Comparison of ENCODE assay signal across 1 cellular context in genomic region chr19:6753178-6754031, GRCh38.
TF ChIP-seq lines count a peak whose summit lies in the region.

No MANE protein-coding gene starts in this region.

TF ChIP-seq in SK-N-SH treated with all-trans-retinoic acid at 6 μM for 48 hours, 23 proteins besides CTCF, POLR2A, EP300 and RAD21 (continued from another document):
- no peak for TF ChIP-seq POU6F1 (CRISPR knock-in tag; IDR thresholded peaks at IDR 0.05; ENCODE audit: borderline replicate concordance, low read depth)
